Comparison of ENCODE assay signal across 1 cellular context in genomic region chr19:38304866-38305429, GRCh38.
TF ChIP-seq lines count a peak whose summit lies in the region.

No MANE protein-coding gene starts in this region.

TF ChIP-seq in endothelial cell of umbilical vein, 7 proteins besides CTCF, POLR2A, EP300 and RAD21 (continued from another document):
- TF ChIP-seq, protein P1, sequence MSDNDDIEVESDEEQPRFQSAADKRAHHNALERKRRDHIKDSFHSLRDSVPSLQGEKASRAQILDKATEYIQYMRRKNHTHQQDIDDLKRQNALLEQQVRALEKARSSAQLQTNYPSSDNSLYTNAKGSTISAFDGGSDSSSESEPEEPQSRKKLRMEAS (IDR thresholded peaks at IDR 0.05; ENCODE audit: insufficient read depth, insufficient read length) = no peak
